Comparison of ENCODE assay signal across 11 cellular contexts in genomic region chr12:46362895-46363581, GRCh38. TPM values are rescaled to one million over a fixed set of nuclear protein-coding genes. Genes with fewer than 3 reads are reported as not detected.
DNase-seq lines count a peak whose midpoint lies in the region; ATAC-seq, FAIRE-seq and TF ChIP-seq lines count a peak whose summit lies in the region.
"Had no signal": no experiment of that assay in that cellular context is flagged by ENCODE, and none has a peak within 500 bp of the region (broad histone marks: within the 10 kb centered on the region; RNA-seq: fewer than 3 reads in every experiment).

No MANE protein-coding gene starts in this region.

- TF ChIP-seq EP300 in K562 (IDR thresholded peaks at IDR 0.05; ENCODE audit: low read length) = no peak

- H3K4me2 ChIP-seq in Loucy (ENCODE audit: low read depth, low read length, poor library complexity, severe bottlenecking) (peak overlapping the region; percentile 95), K562 (ENCODE audit: insufficient read depth, low read length) (no peak overlapping the region)

- H3K4me1 Mint-ChIP-seq in CD4-positive, CD25-positive, alpha-beta regulatory T cell = peaks cover 41 to 72% (median 59%) of the 10 kb centered on the region in 4 donors

- DNase-seq in CD4-positive, CD25-positive, alpha-beta regulatory T cell = no peak
- DNase-seq in K562 (ENCODE audit: extremely low read depth in 1 of 4, low spot score in 3 of 4) = no peak
- no peak for DNase-seq in kidney glomerular epithelial cell (lab: John Stamatoyannopoulos, UW)
- DNase-seq in activated CD4-positive, alpha-beta T cell treated with anti-CD3 and anti-CD28 coated beads, Interleukin-2, amount 50 U/mL, for 1 hour = no peak
- no peak for DNase-seq in kidney tubule cell (ENCODE audit: low spot score)
- DNase-seq: activated gamma-delta T cell treated with Interleukin-2 at 50 U/mL for 16 hours; NCI-H1694; stimulated activated naive CD4-positive, alpha-beta T cell treated with Interleukin-2 at 50 U/mL for 16 hours had no signal

- peak overlapping the region in 3 of 4 donors; percentile 11 to 30 (median 28) for H3K4me3 Mint-ChIP-seq in CD4-positive, CD25-positive, alpha-beta regulatory T cell

- H3K4me3 ChIP-seq in CD4-positive, CD25-positive, alpha-beta regulatory T cell (ENCODE audit: low read depth, low read length) = no peak overlapping the region
- H3K4me3 ChIP-seq in Loucy (ENCODE audit: low read length, poor library complexity, severe bottlenecking) (peak overlapping the region; percentile 23), K562 (no peak overlapping the region), neutrophil (ENCODE audit: low read depth in 1 of 2, low read length in 1 of 2) (no peak overlapping the region)

- H4K20me1 ChIP-seq in Loucy (ENCODE audit: insufficient read depth, low read length, poor library complexity, severe bottlenecking) (peaks cover 97% of the 10 kb centered on the region), K562 (replicated peaks; ENCODE audit: control insufficient read depth, insufficient read depth, low read length) (peaks cover 22% of the 10 kb centered on the region)

- TF ChIP-seq CTCF in Loucy (conservative IDR thresholded peaks at IDR 0.05; ENCODE audit: low read length) (no peak), K562 (IDR thresholded peaks at IDR 0.05 in 2 of 3, conservative IDR thresholded peaks at IDR 0.05 in 1 of 3; ENCODE audit: insufficient read depth in 2 of 3, low read depth in 1 of 3, low read length in 3 of 3) (no peak), neutrophil (IDR thresholded peaks at IDR 0.05) (no peak)

- H3K9me3 ChIP-seq in CD4-positive, CD25-positive, alpha-beta regulatory T cell (ENCODE audit: control insufficient read depth in 2 of 2, low read length in 2 of 2) = no peaks in the 10 kb centered on the region
- H3K9me3 ChIP-seq in Loucy (ENCODE audit: insufficient read depth, low read depth, low read length) (no peaks in the 10 kb centered on the region), K562 (replicated peaks; ENCODE audit: control insufficient read depth, insufficient read depth, low read depth, low read length) (no peaks in the 10 kb centered on the region), neutrophil (no peaks in the 10 kb centered on the region)

- H3K4me1 ChIP-seq in CD4-positive, CD25-positive, alpha-beta regulatory T cell (ENCODE audit: control insufficient read depth, insufficient read depth, low read length, poor library complexity, severe bottlenecking) = peaks cover 33% of the 10 kb centered on the region
- peaks cover 64% of the 10 kb centered on the region for H3K4me1 ChIP-seq in Loucy (ENCODE audit: insufficient read depth, low read length, poor library complexity, severe bottlenecking)
- H3K4me1 ChIP-seq in K562 (replicated peaks in 1 of 2; ENCODE audit: control insufficient read depth in 2 of 2, insufficient read depth in 2 of 2, low read length in 2 of 2) = peaks cover 0 to 21% of the 10 kb centered on the region in 2 experiments; a peak in 4 of 5 replicates
- H3K4me1 ChIP-seq in neutrophil (ENCODE audit: control insufficient read depth in 1 of 2, insufficient read depth in 1 of 2, low read depth in 1 of 2, low read length in 1 of 2) = peaks cover 16 to 17% of the 10 kb centered on the region in 2 experiments

- TF ChIP-seq POLR2A in K562 (conservative IDR thresholded peaks at IDR 0.05) = no peak

- in situ Hi-C loops in K562 (cut with MboI) = no loop called here

- no peaks in the 10 kb centered on the region for H3K9me3 Mint-ChIP-seq in CD4-positive, CD25-positive, alpha-beta regulatory T cell

- peaks cover 79% of the 10 kb centered on the region for H3K36me3 Mint-ChIP-seq in CD4-positive, CD25-positive, alpha-beta regulatory T cell

- H3K9ac ChIP-seq in Loucy (ENCODE audit: low read depth, low read length, poor library complexity, severe bottlenecking) (peak overlapping the region; percentile 1), K562 (ENCODE audit: insufficient read depth in 1 of 2, low read depth in 2 of 2, low read length in 2 of 2) (no peak overlapping the region)

- 46% methylated on average over 2 of the region's 2 CpGs for WGBS in K562 (ENCODE audit: insufficient coverage, low coverage, missing lambda C conversion rate)

- no peaks in the 10 kb centered on the region for H3K27me3 ChIP-seq in CD4-positive, CD25-positive, alpha-beta regulatory T cell (ENCODE audit: control insufficient read depth, insufficient read depth, low read length)
- H3K27me3 ChIP-seq in Loucy (ENCODE audit: insufficient read depth, low read length, poor library complexity, severe bottlenecking) (no peaks in the 10 kb centered on the region), K562 (ENCODE audit: control insufficient read depth in 2 of 2, insufficient read depth in 2 of 2, low read length in 2 of 2) (no peaks in the 10 kb centered on the region), neutrophil (no peaks in the 10 kb centered on the region)

- no peak for TF ChIP-seq RAD21 in K562 (CRISPR knock-in tag; conservative IDR thresholded peaks at IDR 0.05 in 1 of 2, IDR thresholded peaks at IDR 0.05 in 1 of 2)

- H2AFZ ChIP-seq in Loucy (ENCODE audit: low read length) = no peak overlapping the region
- no peak overlapping the region for H2AFZ ChIP-seq in K562 (ENCODE audit: low read depth, low read length)

- BruUV-seq in K562 (replicated peaks; lab: Mats Ljungman, UMichigan) = no TSS peak

- intact Hi-C loops in K562 (cut with micrococcal nuclease) = no loop called here

- FAIRE-seq in K562 (lab: Jason Lieb, UNC) = no peak

- H3K27me3 Mint-ChIP-seq in CD4-positive, CD25-positive, alpha-beta regulatory T cell = no peaks in the 10 kb centered on the region

- POLR2A ChIA-PET in K562 (lab: Yijun Ruan, JAX) = interaction anchor here (1.3 to 1.7 kb wide), 3 partner anchors 8 to 11 kb away, joined by 3 to 7 read pairs (median 4); no protein-coding TSS in a partner anchor

- CTCF ChIA-PET in K562 (lab: Yijun Ruan, JAX; ENCODE audit: low intra/inter-chr PET ratio) = no interaction called here

- H3K79me2 ChIP-seq in Loucy (ENCODE audit: insufficient read depth, low read length) (peaks cover 71% of the 10 kb centered on the region), K562 (ENCODE audit: control insufficient read depth, insufficient read depth, low read length) (peaks cover 25% of the 10 kb centered on the region)

- peaks cover 7% of the 10 kb centered on the region; the same call in 1 of the 2 replicates for H3F3A ChIP-seq in Loucy (ENCODE audit: low read depth)

- ATAC-seq in CD4-positive, CD25-positive, alpha-beta regulatory T cell (ENCODE audit: low read depth in 2 of 2) = no peak
- ATAC-seq in K562 (no peak), HG02840 (IDR thresholded peaks at IDR 0.05; ENCODE audit: low FRiP score, unreplicated experiment) (no peak)

- H3K27ac ChIP-seq in CD4-positive, CD25-positive, alpha-beta regulatory T cell (ENCODE audit: insufficient read depth, low read length, poor library complexity, severe bottlenecking) = peak overlapping the region; percentile 27
- H3K27ac ChIP-seq in K562 (ENCODE audit: extremely low read depth, low read depth, low read length) (no peak overlapping the region), neutrophil (peak overlapping the region; percentile 15)

- H3K36me3 ChIP-seq in CD4-positive, CD25-positive, alpha-beta regulatory T cell (ENCODE audit: control insufficient read depth, insufficient read depth, low read length) = peaks cover 94% of the 10 kb centered on the region
- H3K36me3 ChIP-seq in Loucy (ENCODE audit: insufficient read depth, low read length) (peaks cover 97% of the 10 kb centered on the region), K562 (ENCODE audit: control insufficient read depth, insufficient read depth, low read length) (peaks cover 94% of the 10 kb centered on the region), neutrophil (peaks cover 100% of the 10 kb centered on the region)

- no peaks in the 10 kb centered on the region for H3K9me2 ChIP-seq in Loucy (replicated peaks; ENCODE audit: low read depth, low read length)

- H3K27ac Mint-ChIP-seq in CD4-positive, CD25-positive, alpha-beta regulatory T cell = peak overlapping the region; percentile 31 to 80 (median 72)

- H3K9me1 ChIP-seq in K562 (ENCODE audit: control insufficient read depth, insufficient read depth, low read length) = peaks cover 8% of the 10 kb centered on the region

TF ChIP-seq in K562, 482 proteins besides CTCF, POLR2A, EP300 and RAD21 (continues in another document):
- no peak for TF ChIP-seq NONO (IDR thresholded peaks at IDR 0.05; ENCODE audit: low read depth in 2 of 2, low read length in 1 of 2)

RNA-seq across cellular contexts. Expression of gene SLC38A2, which starts 9.5 kb away (rescaled TPM):
- total RNA-seq in CD4-positive, CD25-positive, alpha-beta regulatory T cell = 186 TPM
- polyA plus RNA-seq in CD4-positive, CD25-positive, alpha-beta regulatory T cell = 100 to 1,000 TPM in 1 of 4 donors, 10 to 100 TPM in 3; 53.0 to 110 (median 80.1) TPM
- 290 and 561 TPM in 2 replicates for total RNA-seq in K562 (2011; cell fraction: chromatin; rRNA removed; ENCODE audit: low replicate concordance)
- 141 TPM in 2 replicates for total RNA-seq in K562 (2011; cell fraction: nucleolus; rRNA removed)
- total RNA-seq in K562 (2011; cell fraction: nucleoplasm; rRNA removed) = 257 and 355 TPM in 2 replicates
- total RNA-seq in K562 (2014; rRNA removed) (176 and 194 TPM in 2 replicates), K562 (2014; rRNA removed; fragmentation: Illumina TruSeq; extraction: Trizol) (227 and 308 TPM in 2 replicates), K562 (2015; rRNA removed; fragmentation: Illumina TruSeq; extraction: Trizol) (106 and 114 TPM in 2 replicates), K562 (2021) (249 and 292 TPM in 2 replicates)
- polyA plus RNA-seq in K562 (2011; rRNA removed) (122 and 143 TPM in 2 replicates), K562 (2014; fragmentation: Illumina TruSeq; extraction: Trizol) (180 and 209 TPM in 2 replicates), K562 (2014; fragmentation: Nextera tagmentation; extraction: Ambion mirVana) (100 to 1,000 TPM in 1 of 2 experiments, 10 to 100 TPM in 1; 98.7 to 132 TPM), K562 (2014; rRNA removed) (117 and 130 TPM in 2 replicates)
- polyA plus RNA-seq in K562 (2011; cell fraction: cytosol; rRNA removed) = 83.9 and 91.7 TPM in 2 replicates
- 241 and 296 TPM in 2 replicates for polyA plus RNA-seq in K562 (2011; cell fraction: nucleus; rRNA removed)
- polyA plus RNA-seq in K562 (2012) = 79.7 and 147 TPM in 2 replicates
- 176 and 180 TPM in 2 replicates for polyA minus RNA-seq in K562 (2011; rRNA and poly(A)+ RNA removed)
- polyA minus RNA-seq in K562 (2011; cell fraction: cytosol; rRNA and poly(A)+ RNA removed) = 73.8 and 122 TPM in 2 replicates
- polyA minus RNA-seq in K562 (2011; cell fraction: nucleus; rRNA and poly(A)+ RNA removed) = 275 and 440 TPM in 2 replicates
